21 cellular contexts compared by ENCODE assay signal in the genomic region with DNA sequence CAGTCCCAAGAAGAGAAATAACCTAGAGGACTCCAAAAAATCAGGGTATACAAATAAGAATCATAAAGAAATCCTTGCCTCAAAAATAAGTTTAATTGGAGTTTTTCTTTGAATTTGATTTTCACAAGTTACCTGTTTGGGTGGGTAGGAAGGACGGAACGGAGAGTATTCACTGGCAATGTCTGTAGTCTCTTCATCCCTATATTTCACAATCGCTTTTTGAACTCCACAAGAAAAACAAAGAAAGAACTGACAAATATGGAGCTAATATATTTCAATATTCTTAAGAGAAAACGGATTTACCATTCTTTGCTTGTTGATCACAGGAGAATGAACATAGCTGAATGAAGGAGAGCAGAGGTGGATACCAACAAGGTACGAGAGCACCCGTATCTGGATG. TPM values are rescaled to one million over a fixed set of nuclear protein-coding genes. Genes with fewer than 3 reads are reported as not detected.
DNase-seq lines count a peak whose midpoint lies in the region; ATAC-seq and TF ChIP-seq lines count a peak whose summit lies in the region.
"Had no signal": no experiment of that assay in that cellular context is flagged by ENCODE, and none has a peak within 500 bp of the region (broad histone marks: within the 10 kb centered on the region; RNA-seq: fewer than 3 reads in every experiment).

No MANE protein-coding gene starts in this region.

- H4K20me1 ChIP-seq in KMS-11 (ENCODE audit: insufficient read depth), result no peaks in the 10 kb centered on the region

- H3K9me3 Mint-ChIP-seq in activated naive CD4-positive, alpha-beta T cell treated with anti-CD3 and anti-CD28 coated beads, Interleukin-2, amount 10 ng/mL, durations not matched to agents 7 days and 5 days, result no peaks in the 10 kb centered on the region
- peaks cover 0 to 3% of the 10 kb centered on the region in 2 donors for H3K9me3 Mint-ChIP-seq in activated naive CD4-positive, alpha-beta T cell treated with anti-CD3 and anti-CD28 coated beads, Interleukin-2, amount 50 U/mL, for 72 hours
- no peaks in the 10 kb centered on the region for H3K9me3 Mint-ChIP-seq in central memory CD8-positive, alpha-beta T cell
- no peaks in the 10 kb centered on the region for H3K9me3 Mint-ChIP-seq in stimulated activated memory B cell treated with anti-CD40 and anti-IgM and Interleukin-4, amounts not matched to agents 10 μg/mL and 1 μg/mL and 100 μg/mL, for 72 hours
- H3K9me3 Mint-ChIP-seq: CD4-positive, alpha-beta memory T cell; IgD-negative memory B cell had no signal

- H3K79me2 ChIP-seq in KMS-11 (ENCODE audit: insufficient read depth, low read depth), result peaks cover 22% of the 10 kb centered on the region; the same call in 1 of the 2 replicates

- H3K4me2 ChIP-seq in KMS-11, result 0 out of 2 replicates have a peak overlapping the region, but pooled peaks have one; percentile 9
- H3K4me2 ChIP-seq: A549; BLaER1 treated with 17β-estradiol and CSF1 and Interleukin-3, amounts not matched to agents 10 nM and 100 nM; PC-9 had no signal

- H3K4me3 Mint-ChIP-seq in activated naive CD4-positive, alpha-beta T cell treated with anti-CD3 and anti-CD28 coated beads, Interleukin-2, amount 10 ng/mL, durations not matched to agents 7 days and 5 days, result no peak overlapping the region
- H3K4me3 Mint-ChIP-seq in central memory CD8-positive, alpha-beta T cell, result no peak overlapping the region
- H3K4me3 Mint-ChIP-seq in stimulated activated memory B cell treated with anti-CD40 and anti-IgM and Interleukin-4, amounts not matched to agents 10 μg/mL and 1 μg/mL and 100 μg/mL, for 72 hours, result no peak overlapping the region
- H3K4me3 Mint-ChIP-seq: CD4-positive, alpha-beta memory T cell had no signal

- peak overlapping the region; percentile 6 for H3K27ac Mint-ChIP-seq in activated naive CD4-positive, alpha-beta T cell treated with anti-CD3 and anti-CD28 coated beads, Interleukin-2, amount 10 ng/mL, durations not matched to agents 7 days and 5 days
- no peak overlapping the region for H3K27ac Mint-ChIP-seq in activated naive CD4-positive, alpha-beta T cell treated with anti-CD3 and anti-CD28 coated beads, Interleukin-2, amount 50 U/mL, for 72 hours
- H3K27ac Mint-ChIP-seq in central memory CD8-positive, alpha-beta T cell (ENCODE audit: low read depth), result peak overlapping the region; percentile 71
- peak overlapping the region; percentile 14 for H3K27ac Mint-ChIP-seq in stimulated activated memory B cell treated with anti-CD40 and anti-IgM and Interleukin-4, amounts not matched to agents 10 μg/mL and 1 μg/mL and 100 μg/mL, for 72 hours

- no peak overlapping the region for H2AFZ ChIP-seq in KMS-11 (ENCODE audit: low read depth)
- H2AFZ ChIP-seq: PC-9 had no signal

- H3K36me3 Mint-ChIP-seq in activated naive CD4-positive, alpha-beta T cell treated with anti-CD3 and anti-CD28 coated beads, Interleukin-2, amount 10 ng/mL, durations not matched to agents 7 days and 5 days, result peaks cover 15% of the 10 kb centered on the region
- H3K36me3 Mint-ChIP-seq in activated naive CD4-positive, alpha-beta T cell treated with anti-CD3 and anti-CD28 coated beads, Interleukin-2, amount 50 U/mL, for 72 hours, result peaks cover 0 to 28% of the 10 kb centered on the region in 2 donors
- H3K36me3 Mint-ChIP-seq in central memory CD8-positive, alpha-beta T cell (ENCODE audit: insufficient read depth), result peaks cover 7% of the 10 kb centered on the region
- H3K36me3 Mint-ChIP-seq in stimulated activated memory B cell treated with anti-CD40 and anti-IgM and Interleukin-4, amounts not matched to agents 10 μg/mL and 1 μg/mL and 100 μg/mL, for 72 hours, result peaks cover 20% of the 10 kb centered on the region

- no peak overlapping the region for H3K4me3 ChIP-seq in KMS-11 (IDR thresholded peaks at IDR 0.05; ENCODE audit: insufficient read depth, low read depth, low read length)
- H3K4me3 ChIP-seq: A549; BLaER1 treated with 17β-estradiol and CSF1 and Interleukin-3, amounts not matched to agents 10 nM and 100 nM; PC-9 had no signal

- no peak overlapping the region for H3K9ac ChIP-seq in KMS-11
- H3K9ac ChIP-seq: BLaER1 treated with 17β-estradiol and CSF1 and Interleukin-3, amounts not matched to agents 10 nM and 100 nM had no signal

- no peak for TF ChIP-seq CTCF in KMS-11 (conservative IDR thresholded peaks at IDR 0.05; ENCODE audit: low read depth, low read length)

- H3K4me1 ChIP-seq in KMS-11 (ENCODE audit: low read depth, poor library complexity, severe bottlenecking), result peaks cover 99% of the 10 kb centered on the region

- CTCF ChIA-PET in activated naive CD4-positive, alpha-beta T cell treated with anti-CD3 and anti-CD28 coated beads, Interleukin-2, amount 10 ng/mL, durations not matched to agents 7 days and 5 days (lab: Charles Lee), result interaction anchor here (0.6 kb wide), 1 partner anchor 137 kb away, joined by 3 read pairs; no protein-coding TSS in a partner anchor

- H3K27me3 Mint-ChIP-seq in activated naive CD4-positive, alpha-beta T cell treated with anti-CD3 and anti-CD28 coated beads, Interleukin-2, amount 10 ng/mL, durations not matched to agents 7 days and 5 days, result no peaks in the 10 kb centered on the region
- no peaks in the 10 kb centered on the region for H3K27me3 Mint-ChIP-seq in central memory CD8-positive, alpha-beta T cell
- H3K27me3 Mint-ChIP-seq in stimulated activated memory B cell treated with anti-CD40 and anti-IgM and Interleukin-4, amounts not matched to agents 10 μg/mL and 1 μg/mL and 100 μg/mL, for 72 hours, result no peaks in the 10 kb centered on the region
- H3K27me3 Mint-ChIP-seq: CD4-positive, alpha-beta memory T cell; IgD-negative memory B cell had no signal

- no peaks in the 10 kb centered on the region for H3K27me3 ChIP-seq in KMS-11 (ENCODE audit: insufficient read depth, low read depth)
- H3K27me3 ChIP-seq: BLaER1 treated with 17β-estradiol and CSF1 and Interleukin-3, amounts not matched to agents 10 nM and 100 nM had no signal

- DNase-seq in activated naive CD4-positive, alpha-beta T cell treated with anti-CD3 and anti-CD28 coated beads, Interleukin-2, amount 10 ng/mL, durations not matched to agents 7 days and 5 days, result no peak
- no peak for DNase-seq in activated naive CD4-positive, alpha-beta T cell treated with anti-CD3 and anti-CD28 coated beads, Interleukin-2, amount 50 U/mL, for 72 hours (ENCODE audit: low spot score in 2 of 2)
- DNase-seq in central memory CD8-positive, alpha-beta T cell (ENCODE audit: low spot score in 2 of 2), result no peak
- DNase-seq in DMS 273 (lab: John Stamatoyannopoulos, UW; ENCODE audit: unreplicated experiment) (no peak), putamen (ENCODE audit: low spot score) (no peak), AG20443 (ENCODE audit: low spot score) (no peak)
- DNase-seq: Calu3; CD4-positive, alpha-beta memory T cell; Kasumi-1; NCI-H1417; NCI-H1694 treated with DMSO at 0.1 percent for 48 hours; NCI-H446 treated with DMSO at 0.1 percent for 48 hours; NCI-H526 treated with DMSO at 0.1 percent for 48 hours; PC-9; RPMI8226; SHP77 had no signal

- H3K27ac ChIP-seq in KMS-11, result no peak overlapping the region
- H3K27ac ChIP-seq: A549; BLaER1 treated with 17β-estradiol and CSF1 and Interleukin-3, amounts not matched to agents 10 nM and 100 nM; PC-9 had no signal

- no peaks in the 10 kb centered on the region for H3K36me3 ChIP-seq in KMS-11 (ENCODE audit: insufficient read depth)

- H3K4me1 Mint-ChIP-seq in activated naive CD4-positive, alpha-beta T cell treated with anti-CD3 and anti-CD28 coated beads, Interleukin-2, amount 10 ng/mL, durations not matched to agents 7 days and 5 days, result peaks cover 31% of the 10 kb centered on the region
- H3K4me1 Mint-ChIP-seq in central memory CD8-positive, alpha-beta T cell, result peaks cover 62% of the 10 kb centered on the region
- peaks cover 36% of the 10 kb centered on the region for H3K4me1 Mint-ChIP-seq in stimulated activated memory B cell treated with anti-CD40 and anti-IgM and Interleukin-4, amounts not matched to agents 10 μg/mL and 1 μg/mL and 100 μg/mL, for 72 hours

- no peak for ATAC-seq in activated naive CD4-positive, alpha-beta T cell treated with anti-CD3 and anti-CD28 coated beads, Interleukin-2, amount 50 U/mL, for 72 hours
- no peak for ATAC-seq in central memory CD8-positive, alpha-beta T cell (replicated peaks; ENCODE audit: extremely low read depth, poor library complexity, severe bottlenecking)
- ATAC-seq in stimulated activated memory B cell treated with anti-CD40 and anti-IgM and Interleukin-4, amounts not matched to agents 10 μg/mL and 1 μg/mL and 100 μg/mL, for 72 hours, result no peak
- ATAC-seq: A549 had no signal

RNA-seq across cellular contexts. Expression of a gene that starts 30.1 kb away (rescaled TPM):
- total RNA-seq in activated naive CD4-positive, alpha-beta T cell treated with anti-CD3 and anti-CD28 coated beads, Interleukin-2, amount 50 U/mL, for 72 hours, result 10 to 100 TPM; 13.3 to 24.8 TPM

Comparison
In these comparisons a context has a peak if more than half of its experiments do, and no peak if none do; other contexts are left out.
1. H3K27ac Mint-ChIP-seq: peak in activated naive CD4-positive, alpha-beta T cell treated with anti-CD3 and anti-CD28 coated beads, Interleukin-2, amount 10 ng/mL, durations not matched to agents 7 days and 5 days (single experiment), central memory CD8-positive, alpha-beta T cell (single experiment) and stimulated activated memory B cell treated with anti-CD40 and anti-IgM and Interleukin-4, amounts not matched to agents 10 μg/mL and 1 μg/mL and 100 μg/mL, for 72 hours (single experiment); none in activated naive CD4-positive, alpha-beta T cell treated with anti-CD3 and anti-CD28 coated beads, Interleukin-2, amount 50 U/mL, for 72 hours (0 of 2).